11 cellular contexts compared by ENCODE assay signal in genomic region chr1:63935553-63935952, GRCh38.
DNase-seq lines count a peak whose midpoint lies in the region; ATAC-seq and TF ChIP-seq lines count a peak whose summit lies in the region.
"Had no signal": no experiment of that assay in that cellular context is flagged by ENCODE, and none has a peak within 500 bp of the region (broad histone marks: within the 10 kb centered on the region; RNA-seq: fewer than 3 reads in every experiment).

No MANE protein-coding gene starts in this region.

- no peaks in the 10 kb centered on the region for H3K4me1 ChIP-seq in prostate gland (replicated peaks)
- H3K4me1 ChIP-seq: thyroid gland had no signal

- intact Hi-C loops in prostate gland (cut with DNase I), result loop anchor here (5.0 to 10.0 kb wide), 2 partner anchors 202 to 299 kb away; no protein-coding TSS in a partner anchor

- H3K27me3 ChIP-seq in prostate gland (replicated peaks; ENCODE audit: insufficient read depth), result no peaks in the 10 kb centered on the region
- H3K27me3 ChIP-seq: thyroid gland had no signal

- TF ChIP-seq POLR2A in prostate gland (IDR thresholded peaks at IDR 0.05), result no peak

- WGBS in prostate gland, result 0% methylated on average over 1 of the region's 1 CpG

- H3K4me3 ChIP-seq in coronary artery, result no peak overlapping the region
- H3K4me3 ChIP-seq in prostate gland, result no peak overlapping the region
- H3K4me3 ChIP-seq: thyroid gland had no signal

- peak; percentile 52 for ATAC-seq in GM18517 (IDR thresholded peaks at IDR 0.05; ENCODE audit: unreplicated experiment)
- ATAC-seq in GM21528 (IDR thresholded peaks at IDR 0.05; ENCODE audit: low FRiP score, unreplicated experiment), result peak; percentile 78
- peak; percentile 83 for ATAC-seq in HG03196 (IDR thresholded peaks at IDR 0.05; ENCODE audit: unreplicated experiment)
- no peak for ATAC-seq in activated CD4-positive, CD25-positive, alpha-beta regulatory T cell treated with anti-CD3 and anti-CD28 coated beads, Interleukin-2, amount 50 U/mL, for 24 hours

- TF ChIP-seq CTCF in coronary artery (IDR thresholded peaks at IDR 0.05), result no peak
- TF ChIP-seq CTCF in prostate gland (IDR thresholded peaks at IDR 0.05), result no peak

- H3K9me3 ChIP-seq in prostate gland, result no peaks in the 10 kb centered on the region
- H3K9me3 ChIP-seq: thyroid gland had no signal

- no peak for DNase-seq in coronary artery (ENCODE audit: low spot score)
- no peak for DNase-seq in retina
- DNase-seq in prostate gland (ENCODE audit: low spot score), result no peak
- DNase-seq in islet precursor cell, result no peak
- DNase-seq: activated B cell treated with CpG ODN at 0.5 μM for 24 hours, naive B cell had no signal

- H3K36me3 ChIP-seq in prostate gland, result no peaks in the 10 kb centered on the region
- H3K36me3 ChIP-seq: thyroid gland had no signal

- peak overlapping the region; percentile 33 to 56 for H3K27ac ChIP-seq in coronary artery
- H3K27ac ChIP-seq in prostate gland, result no peak overlapping the region
- H3K27ac ChIP-seq: thyroid gland had no signal

Comparison
In these comparisons a context has a peak if more than half of its experiments do, and no peak if none do; other contexts are left out.
1. ATAC-seq: peak in GM18517 (single experiment), GM21528 (single experiment) and HG03196 (single experiment); none in activated CD4-positive, CD25-positive, alpha-beta regulatory T cell treated with anti-CD3 and anti-CD28 coated beads, Interleukin-2, amount 50 U/mL, for 24 hours (0 of 2).
2. H3K27ac ChIP-seq: peak in coronary artery (2 of 2); none in prostate gland (0 of 2).